In genomic region chr11:72975778-72976520, GRCh38 we compare ENCODE assay signal across 9 cellular contexts.
DNase-seq lines count a peak whose midpoint lies in the region; ATAC-seq, FAIRE-seq and TF ChIP-seq lines count a peak whose summit lies in the region.
"Had no signal": no experiment of that assay in that cellular context is flagged by ENCODE, and none has a peak within 500 bp of the region (broad histone marks: within the 10 kb centered on the region; RNA-seq: fewer than 3 reads in every experiment).

No MANE protein-coding gene starts in this region.

- H3K36me3 ChIP-seq in SK-N-MC (ENCODE audit: insufficient read depth, low read length) = peaks cover 55% of the 10 kb centered on the region

- H3K4me3 ChIP-seq in SK-N-MC = no peak overlapping the region

- H3K9me3 ChIP-seq in SK-N-MC (ENCODE audit: low read depth, low read length) = no peaks in the 10 kb centered on the region

- no peak overlapping the region for H3K9ac ChIP-seq in SK-N-MC (ENCODE audit: insufficient read length)

- H3K27ac ChIP-seq in SK-N-MC = peak overlapping the region; percentile 70

- FAIRE-seq in H54 (lab: Jason Lieb, UNC) = peak; percentile 86

- no peak for ATAC-seq in GM21360 (IDR thresholded peaks at IDR 0.05; ENCODE audit: unreplicated experiment)

- peak; percentile 5 for DNase-seq in H54 (ENCODE audit: insufficient read length, low spot score)
- DNase-seq in SK-N-MC (ENCODE audit: low read depth, low spot score) = peak; percentile 57
- DNase-seq in foreskin melanocyte = peak; percentile 77
- DNase-seq in smooth muscle cell of the brain vasculature (ENCODE audit: low read depth, low spot score) = peak; percentile 35
- no peak for DNase-seq in retina
- no peak for DNase-seq in SK-N-DZ (ENCODE audit: low spot score)
- DNase-seq in NCI-H524 (lab: John Stamatoyannopoulos, UW) = no peak
- DNase-seq: activated CD4-positive, CD25-positive, alpha-beta regulatory T cell had no signal

- no peak for TF ChIP-seq POLR2A in H54 (IDR thresholded peaks at IDR 0.05; ENCODE audit: low read depth, low read length)

Comparison
In these comparisons a context has a peak if more than half of its experiments do, and no peak if none do; other contexts are left out.
1. DNase-seq: peak in H54 (single experiment), SK-N-MC (single experiment), foreskin melanocyte (single experiment) and smooth muscle cell of the brain vasculature (single experiment); none in retina (single experiment), SK-N-DZ (single experiment) and NCI-H524 (0 of 2).